1 cellular context compared by ENCODE assay signal in the genomic region with DNA sequence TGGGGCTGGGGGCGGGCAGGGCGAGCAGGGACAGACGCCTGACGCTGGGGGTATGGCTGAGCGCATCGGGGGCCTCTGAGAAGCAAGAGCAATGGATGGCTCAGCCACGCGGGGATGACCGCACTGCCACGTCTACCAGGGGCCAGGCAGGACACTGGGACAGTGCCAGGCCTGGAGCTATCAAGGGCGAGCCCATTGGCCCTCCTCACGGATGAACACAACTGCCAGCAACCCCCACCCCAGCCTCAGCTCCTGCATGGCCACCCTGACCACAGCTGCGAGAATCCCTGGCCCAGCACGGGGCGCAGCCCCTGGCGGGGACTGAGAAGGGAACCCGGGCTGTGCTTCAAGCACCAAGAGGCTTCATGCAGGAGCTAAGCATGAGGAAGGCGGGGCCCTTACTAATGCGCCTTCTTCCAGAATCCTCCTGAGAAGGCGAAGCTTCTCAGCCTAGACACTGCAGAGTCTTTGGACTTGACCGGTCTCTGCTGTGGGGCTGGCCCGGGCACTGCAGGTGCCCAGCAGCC.
TF ChIP-seq lines count a peak whose summit lies in the region.

No MANE protein-coding gene starts in this region.

TF ChIP-seq in H1, 55 proteins besides CTCF, POLR2A, EP300 and RAD21:
- TF ChIP-seq SIRT6 (IDR thresholded peaks at IDR 0.05; ENCODE audit: low read length), result no peak
- TF ChIP-seq, protein P1, sequence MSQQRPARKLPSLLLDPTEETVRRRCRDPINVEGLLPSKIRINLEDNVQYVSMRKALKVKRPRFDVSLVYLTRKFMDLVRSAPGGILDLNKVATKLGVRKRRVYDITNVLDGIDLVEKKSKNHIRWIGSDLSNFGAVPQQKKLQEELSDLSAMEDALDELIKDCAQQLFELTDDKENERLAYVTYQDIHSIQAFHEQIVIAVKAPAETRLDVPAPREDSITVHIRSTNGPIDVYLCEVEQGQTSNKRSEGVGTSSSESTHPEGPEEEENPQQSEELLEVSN (IDR thresholded peaks at IDR 0.05), result no peak
- TF ChIP-seq, protein P2, sequence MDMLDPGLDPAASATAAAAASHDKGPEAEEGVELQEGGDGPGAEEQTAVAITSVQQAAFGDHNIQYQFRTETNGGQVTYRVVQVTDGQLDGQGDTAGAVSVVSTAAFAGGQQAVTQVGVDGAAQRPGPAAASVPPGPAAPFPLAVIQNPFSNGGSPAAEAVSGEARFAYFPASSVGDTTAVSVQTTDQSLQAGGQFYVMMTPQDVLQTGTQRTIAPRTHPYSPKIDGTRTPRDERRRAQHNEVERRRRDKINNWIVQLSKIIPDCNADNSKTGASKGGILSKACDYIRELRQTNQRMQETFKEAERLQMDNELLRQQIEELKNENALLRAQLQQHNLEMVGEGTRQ (IDR thresholded peaks at IDR 0.05; ENCODE audit: low read length), result no peak
- no peak for TF ChIP-seq SP2 (IDR thresholded peaks at IDR 0.05; ENCODE audit: low read length)
- no peak for TF ChIP-seq SUZ12 (IDR thresholded peaks at IDR 0.05; ENCODE audit: low read length)
- no peak for TF ChIP-seq ASH2L (IDR thresholded peaks at IDR 0.05; ENCODE audit: low read length)
- TF ChIP-seq SRF (IDR thresholded peaks at IDR 0.05; ENCODE audit: low read depth, low read length), result no peak
- TF ChIP-seq RFX5 (IDR thresholded peaks at IDR 0.05; ENCODE audit: borderline replicate concordance, low read depth, low read length), result no peak
- no peak for TF ChIP-seq EZH2 (IDR thresholded peaks at IDR 0.05; ENCODE audit: low read depth, low read length, severe bottlenecking)
- TF ChIP-seq ZNF274 (IDR thresholded peaks at IDR 0.05; ENCODE audit: borderline replicate concordance, extremely low read depth, low read length), result no peak
- no peak for TF ChIP-seq CHD2 (IDR thresholded peaks at IDR 0.05; ENCODE audit: low read length)
- no peak for TF ChIP-seq MAFK (IDR thresholded peaks at IDR 0.05; ENCODE audit: low read depth, low read length)
- TF ChIP-seq CEBPB (IDR thresholded peaks at IDR 0.05; ENCODE audit: low read depth, low read length), result no peak
- TF ChIP-seq, protein P3, sequence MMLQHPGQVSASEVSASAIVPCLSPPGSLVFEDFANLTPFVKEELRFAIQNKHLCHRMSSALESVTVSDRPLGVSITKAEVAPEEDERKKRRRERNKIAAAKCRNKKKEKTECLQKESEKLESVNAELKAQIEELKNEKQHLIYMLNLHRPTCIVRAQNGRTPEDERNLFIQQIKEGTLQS (IDR thresholded peaks at IDR 0.05; ENCODE audit: insufficient read depth, low read depth, low read length), result no peak
- TF ChIP-seq TBP (IDR thresholded peaks at IDR 0.05; ENCODE audit: low read depth, low read length), result no peak
- no peak for TF ChIP-seq GTF2F1 (IDR thresholded peaks at IDR 0.05; ENCODE audit: borderline replicate concordance, low read depth, low read length)
- TF ChIP-seq, protein P4, sequence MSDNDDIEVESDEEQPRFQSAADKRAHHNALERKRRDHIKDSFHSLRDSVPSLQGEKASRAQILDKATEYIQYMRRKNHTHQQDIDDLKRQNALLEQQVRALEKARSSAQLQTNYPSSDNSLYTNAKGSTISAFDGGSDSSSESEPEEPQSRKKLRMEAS (IDR thresholded peaks at IDR 0.05), result no peak
